In the genomic region with DNA sequence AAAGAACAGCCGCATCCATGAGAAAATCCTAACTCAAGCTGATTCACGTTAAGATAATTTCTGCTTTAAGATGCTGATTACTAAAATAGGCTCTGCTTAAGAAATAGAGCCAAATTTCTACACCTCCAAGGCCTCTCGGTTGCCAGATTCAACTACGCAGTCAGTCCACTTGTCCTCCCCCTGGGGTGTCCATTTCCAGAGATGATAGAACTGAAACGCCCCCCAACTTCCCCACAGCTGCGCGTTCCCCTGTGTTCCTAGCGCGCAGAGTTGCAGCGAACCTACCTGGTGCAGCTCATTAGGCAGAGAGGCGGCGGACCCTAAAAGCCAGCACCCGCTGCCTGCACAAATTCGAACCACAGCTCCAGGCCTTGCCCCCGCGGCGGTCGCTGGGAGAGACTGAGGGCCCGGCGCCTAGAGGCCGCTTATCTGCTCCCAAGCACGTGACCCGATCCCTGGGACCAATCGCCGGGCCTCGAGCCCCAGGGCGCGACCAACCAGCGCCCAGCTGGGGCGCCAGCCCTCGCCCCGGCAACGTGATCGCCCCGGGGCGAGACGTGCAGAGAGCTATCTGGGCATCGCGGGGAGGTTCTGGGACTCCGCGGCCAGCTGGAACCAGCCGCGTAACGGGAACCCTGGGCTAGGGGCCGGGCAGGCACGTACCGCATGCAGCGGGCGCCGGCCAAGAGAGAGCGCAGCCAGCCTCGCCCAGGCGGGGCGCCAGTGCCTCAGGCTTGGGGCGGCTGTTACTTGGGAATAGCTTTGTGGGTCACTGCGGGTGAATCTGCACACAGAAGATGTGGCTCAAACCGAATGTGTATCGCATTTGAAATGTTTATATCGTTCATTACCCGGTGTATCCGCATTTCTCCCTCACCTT, we compare ENCODE assay signal across 1 cellular context.
TF ChIP-seq lines count a peak whose summit lies in the region.

A gene (minus strand): TSS at position 401 of the 880 bp plus-strand sequence. CDS start 102 bp downstream, at position 299.

TF ChIP-seq in H1, 55 proteins besides CTCF, POLR2A, EP300 and RAD21 (continued from another document):
- TF ChIP-seq, protein P1, sequence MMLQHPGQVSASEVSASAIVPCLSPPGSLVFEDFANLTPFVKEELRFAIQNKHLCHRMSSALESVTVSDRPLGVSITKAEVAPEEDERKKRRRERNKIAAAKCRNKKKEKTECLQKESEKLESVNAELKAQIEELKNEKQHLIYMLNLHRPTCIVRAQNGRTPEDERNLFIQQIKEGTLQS (IDR thresholded peaks at IDR 0.05; ENCODE audit: insufficient read depth, low read depth, low read length): 0 out of 2 replicates have a peak, but pooled peaks have one; percentile 45
- no peak for TF ChIP-seq SIX5 (IDR thresholded peaks at IDR 0.05; ENCODE audit: low read depth, low read length)
- no peak for TF ChIP-seq CEBPB (IDR thresholded peaks at IDR 0.05; ENCODE audit: low read depth, low read length)
- TF ChIP-seq YY1 (IDR thresholded peaks at IDR 0.05; ENCODE audit: low read depth, low read length): no peak
- peak; percentile 51; the same call in 1 of the 2 replicates for TF ChIP-seq TAF1 (IDR thresholded peaks at IDR 0.05; ENCODE audit: low read depth, low read length)
- peak; percentile 62; the same call in 1 of the 2 replicates for TF ChIP-seq RBBP5 (IDR thresholded peaks at IDR 0.05; ENCODE audit: borderline replicate concordance, low read depth, low read length)
- no peak for TF ChIP-seq CBX5 (IDR thresholded peaks at IDR 0.05; ENCODE audit: low read depth, low read length)
- no peak for TF ChIP-seq CTBP2 (IDR thresholded peaks at IDR 0.05; ENCODE audit: borderline replicate concordance, insufficient read depth, insufficient read length, low read length)
- no peak for TF ChIP-seq EZH2 (IDR thresholded peaks at IDR 0.05; ENCODE audit: low read depth, low read length, severe bottlenecking)
- peak; percentile 69 for TF ChIP-seq SP1 (IDR thresholded peaks at IDR 0.05; ENCODE audit: low read depth, low read length)
- peak; percentile 84 for TF ChIP-seq KDM1A (IDR thresholded peaks at IDR 0.05; ENCODE audit: borderline replicate concordance, low read length)
- TF ChIP-seq MAFK (IDR thresholded peaks at IDR 0.05; ENCODE audit: low read depth, low read length): no peak
- no peak for TF ChIP-seq GTF2F1 (IDR thresholded peaks at IDR 0.05; ENCODE audit: borderline replicate concordance, low read depth, low read length)
- peak; percentile 56 for TF ChIP-seq CHD2 (IDR thresholded peaks at IDR 0.05; ENCODE audit: low read length)
- TF ChIP-seq RFX5 (IDR thresholded peaks at IDR 0.05; ENCODE audit: borderline replicate concordance, low read depth, low read length): no peak
- TF ChIP-seq BACH1 (IDR thresholded peaks at IDR 0.05; ENCODE audit: low read length): no peak
- TF ChIP-seq RNF2 (IDR thresholded peaks at IDR 0.05; ENCODE audit: borderline replicate concordance, low read depth, low read length, missing control alignments, poor library complexity, severe bottlenecking): peak; percentile 68
- TF ChIP-seq EGR1 (IDR thresholded peaks at IDR 0.05; ENCODE audit: borderline replicate concordance, low read depth, low read length): no peak
- peak; percentile 95 for TF ChIP-seq KDM4A (IDR thresholded peaks at IDR 0.05; ENCODE audit: low read depth, low read length, severe bottlenecking)
- TF ChIP-seq ZNF274 (IDR thresholded peaks at IDR 0.05; ENCODE audit: borderline replicate concordance, extremely low read depth, low read length): no peak
- peak; percentile 50 for TF ChIP-seq SUZ12 (IDR thresholded peaks at IDR 0.05; ENCODE audit: low read length)
- TF ChIP-seq CREB1 (IDR thresholded peaks at IDR 0.05): peak; percentile 12; the same call in 1 of the 2 replicates
- no peak for TF ChIP-seq JUND (IDR thresholded peaks at IDR 0.05; ENCODE audit: low read length)
- no peak for TF ChIP-seq BRCA1 (IDR thresholded peaks at IDR 0.05; ENCODE audit: low read depth, low read length)
- no peak for TF ChIP-seq POLR2AphosphoS5 (IDR thresholded peaks at IDR 0.05; ENCODE audit: low read depth, low read length)
- no peak for TF ChIP-seq SIN3A (conservative IDR thresholded peaks at IDR 0.05 in 1 of 2, IDR thresholded peaks at IDR 0.05 in 1 of 2; ENCODE audit: low read depth in 1 of 2, low read length in 2 of 2)
- no peak for TF ChIP-seq FOSL1 (IDR thresholded peaks at IDR 0.05; ENCODE audit: insufficient read depth, low read depth, low read length)
- TF ChIP-seq CHD1 (IDR thresholded peaks at IDR 0.05; ENCODE audit: low read depth, low read length): no peak
- TF ChIP-seq, protein P2, sequence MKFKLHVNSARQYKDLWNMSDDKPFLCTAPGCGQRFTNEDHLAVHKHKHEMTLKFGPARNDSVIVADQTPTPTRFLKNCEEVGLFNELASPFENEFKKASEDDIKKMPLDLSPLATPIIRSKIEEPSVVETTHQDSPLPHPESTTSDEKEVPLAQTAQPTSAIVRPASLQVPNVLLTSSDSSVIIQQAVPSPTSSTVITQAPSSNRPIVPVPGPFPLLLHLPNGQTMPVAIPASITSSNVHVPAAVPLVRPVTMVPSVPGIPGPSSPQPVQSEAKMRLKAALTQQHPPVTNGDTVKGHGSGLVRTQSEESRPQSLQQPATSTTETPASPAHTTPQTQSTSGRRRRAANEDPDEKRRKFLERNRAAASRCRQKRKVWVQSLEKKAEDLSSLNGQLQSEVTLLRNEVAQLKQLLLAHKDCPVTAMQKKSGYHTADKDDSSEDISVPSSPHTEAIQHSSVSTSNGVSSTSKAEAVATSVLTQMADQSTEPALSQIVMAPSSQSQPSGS (IDR thresholded peaks at IDR 0.05; ENCODE audit: low read length): no peak
- no peak for TF ChIP-seq NANOG (IDR thresholded peaks at IDR 0.05; ENCODE audit: insufficient read depth, low read depth, low read length, poor library complexity, severe bottlenecking)
- TF ChIP-seq, protein P3, sequence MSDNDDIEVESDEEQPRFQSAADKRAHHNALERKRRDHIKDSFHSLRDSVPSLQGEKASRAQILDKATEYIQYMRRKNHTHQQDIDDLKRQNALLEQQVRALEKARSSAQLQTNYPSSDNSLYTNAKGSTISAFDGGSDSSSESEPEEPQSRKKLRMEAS (IDR thresholded peaks at IDR 0.05): peak; percentile 99
- TF ChIP-seq BCL11A (IDR thresholded peaks at IDR 0.05; ENCODE audit: low read depth in 2 of 2, low read length in 2 of 2): no peak
- TF ChIP-seq HDAC2 (IDR thresholded peaks at IDR 0.05; ENCODE audit: borderline replicate concordance in 1 of 2, low read depth in 2 of 2, low read length in 2 of 2): peak; percentile 12 to 74; a peak in 2 of 4 replicates
- TF ChIP-seq HDAC6 (IDR thresholded peaks at IDR 0.05; ENCODE audit: low read depth, low read length): no peak
- peak; percentile 67 for TF ChIP-seq ASH2L (IDR thresholded peaks at IDR 0.05; ENCODE audit: low read length)
- no peak for TF ChIP-seq SIRT6 (IDR thresholded peaks at IDR 0.05; ENCODE audit: low read length)
- TF ChIP-seq NRF1 (IDR thresholded peaks at IDR 0.05; ENCODE audit: low read depth, low read length): no peak
- no peak for TF ChIP-seq KDM5A (IDR thresholded peaks at IDR 0.05; ENCODE audit: low read length)
- TF ChIP-seq, protein P4, sequence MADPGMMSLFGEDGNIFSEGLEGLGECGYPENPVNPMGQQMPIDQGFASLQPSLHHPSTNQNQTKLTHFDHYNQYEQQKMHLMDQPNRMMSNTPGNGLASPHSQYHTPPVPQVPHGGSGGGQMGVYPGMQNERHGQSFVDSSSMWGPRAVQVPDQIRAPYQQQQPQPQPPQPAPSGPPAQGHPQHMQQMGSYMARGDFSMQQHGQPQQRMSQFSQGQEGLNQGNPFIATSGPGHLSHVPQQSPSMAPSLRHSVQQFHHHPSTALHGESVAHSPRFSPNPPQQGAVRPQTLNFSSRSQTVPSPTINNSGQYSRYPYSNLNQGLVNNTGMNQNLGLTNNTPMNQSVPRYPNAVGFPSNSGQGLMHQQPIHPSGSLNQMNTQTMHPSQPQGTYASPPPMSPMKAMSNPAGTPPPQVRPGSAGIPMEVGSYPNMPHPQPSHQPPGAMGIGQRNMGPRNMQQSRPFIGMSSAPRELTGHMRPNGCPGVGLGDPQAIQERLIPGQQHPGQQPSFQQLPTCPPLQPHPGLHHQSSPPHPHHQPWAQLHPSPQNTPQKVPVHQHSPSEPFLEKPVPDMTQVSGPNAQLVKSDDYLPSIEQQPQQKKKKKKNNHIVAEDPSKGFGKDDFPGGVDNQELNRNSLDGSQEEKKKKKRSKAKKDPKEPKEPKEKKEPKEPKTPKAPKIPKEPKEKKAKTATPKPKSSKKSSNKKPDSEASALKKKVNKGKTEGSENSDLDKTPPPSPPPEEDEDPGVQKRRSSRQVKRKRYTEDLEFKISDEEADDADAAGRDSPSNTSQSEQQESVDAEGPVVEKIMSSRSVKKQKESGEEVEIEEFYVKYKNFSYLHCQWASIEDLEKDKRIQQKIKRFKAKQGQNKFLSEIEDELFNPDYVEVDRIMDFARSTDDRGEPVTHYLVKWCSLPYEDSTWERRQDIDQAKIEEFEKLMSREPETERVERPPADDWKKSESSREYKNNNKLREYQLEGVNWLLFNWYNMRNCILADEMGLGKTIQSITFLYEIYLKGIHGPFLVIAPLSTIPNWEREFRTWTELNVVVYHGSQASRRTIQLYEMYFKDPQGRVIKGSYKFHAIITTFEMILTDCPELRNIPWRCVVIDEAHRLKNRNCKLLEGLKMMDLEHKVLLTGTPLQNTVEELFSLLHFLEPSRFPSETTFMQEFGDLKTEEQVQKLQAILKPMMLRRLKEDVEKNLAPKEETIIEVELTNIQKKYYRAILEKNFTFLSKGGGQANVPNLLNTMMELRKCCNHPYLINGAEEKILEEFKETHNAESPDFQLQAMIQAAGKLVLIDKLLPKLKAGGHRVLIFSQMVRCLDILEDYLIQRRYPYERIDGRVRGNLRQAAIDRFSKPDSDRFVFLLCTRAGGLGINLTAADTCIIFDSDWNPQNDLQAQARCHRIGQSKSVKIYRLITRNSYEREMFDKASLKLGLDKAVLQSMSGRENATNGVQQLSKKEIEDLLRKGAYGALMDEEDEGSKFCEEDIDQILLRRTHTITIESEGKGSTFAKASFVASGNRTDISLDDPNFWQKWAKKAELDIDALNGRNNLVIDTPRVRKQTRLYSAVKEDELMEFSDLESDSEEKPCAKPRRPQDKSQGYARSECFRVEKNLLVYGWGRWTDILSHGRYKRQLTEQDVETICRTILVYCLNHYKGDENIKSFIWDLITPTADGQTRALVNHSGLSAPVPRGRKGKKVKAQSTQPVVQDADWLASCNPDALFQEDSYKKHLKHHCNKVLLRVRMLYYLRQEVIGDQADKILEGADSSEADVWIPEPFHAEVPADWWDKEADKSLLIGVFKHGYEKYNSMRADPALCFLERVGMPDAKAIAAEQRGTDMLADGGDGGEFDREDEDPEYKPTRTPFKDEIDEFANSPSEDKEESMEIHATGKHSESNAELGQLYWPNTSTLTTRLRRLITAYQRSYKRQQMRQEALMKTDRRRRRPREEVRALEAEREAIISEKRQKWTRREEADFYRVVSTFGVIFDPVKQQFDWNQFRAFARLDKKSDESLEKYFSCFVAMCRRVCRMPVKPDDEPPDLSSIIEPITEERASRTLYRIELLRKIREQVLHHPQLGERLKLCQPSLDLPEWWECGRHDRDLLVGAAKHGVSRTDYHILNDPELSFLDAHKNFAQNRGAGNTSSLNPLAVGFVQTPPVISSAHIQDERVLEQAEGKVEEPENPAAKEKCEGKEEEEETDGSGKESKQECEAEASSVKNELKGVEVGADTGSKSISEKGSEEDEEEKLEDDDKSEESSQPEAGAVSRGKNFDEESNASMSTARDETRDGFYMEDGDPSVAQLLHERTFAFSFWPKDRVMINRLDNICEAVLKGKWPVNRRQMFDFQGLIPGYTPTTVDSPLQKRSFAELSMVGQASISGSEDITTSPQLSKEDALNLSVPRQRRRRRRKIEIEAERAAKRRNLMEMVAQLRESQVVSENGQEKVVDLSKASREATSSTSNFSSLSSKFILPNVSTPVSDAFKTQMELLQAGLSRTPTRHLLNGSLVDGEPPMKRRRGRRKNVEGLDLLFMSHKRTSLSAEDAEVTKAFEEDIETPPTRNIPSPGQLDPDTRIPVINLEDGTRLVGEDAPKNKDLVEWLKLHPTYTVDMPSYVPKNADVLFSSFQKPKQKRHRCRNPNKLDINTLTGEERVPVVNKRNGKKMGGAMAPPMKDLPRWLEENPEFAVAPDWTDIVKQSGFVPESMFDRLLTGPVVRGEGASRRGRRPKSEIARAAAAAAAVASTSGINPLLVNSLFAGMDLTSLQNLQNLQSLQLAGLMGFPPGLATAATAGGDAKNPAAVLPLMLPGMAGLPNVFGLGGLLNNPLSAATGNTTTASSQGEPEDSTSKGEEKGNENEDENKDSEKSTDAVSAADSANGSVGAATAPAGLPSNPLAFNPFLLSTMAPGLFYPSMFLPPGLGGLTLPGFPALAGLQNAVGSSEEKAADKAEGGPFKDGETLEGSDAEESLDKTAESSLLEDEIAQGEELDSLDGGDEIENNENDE (IDR thresholded peaks at IDR 0.05; ENCODE audit: insufficient replicate concordance, low read length): no peak
- no peak for TF ChIP-seq SP2 (IDR thresholded peaks at IDR 0.05; ENCODE audit: low read length)
- TF ChIP-seq SRF (IDR thresholded peaks at IDR 0.05; ENCODE audit: low read depth, low read length): no peak
- TF ChIP-seq SAP30 (IDR thresholded peaks at IDR 0.05; ENCODE audit: insufficient read depth, insufficient replicate concordance, low read length): no peak
- 0 out of 2 replicates have a peak, but pooled peaks have one; percentile 52 for TF ChIP-seq GABPA (IDR thresholded peaks at IDR 0.05; ENCODE audit: borderline replicate concordance, insufficient read depth, low read length)
- TF ChIP-seq TAF7 (optimal IDR thresholded peaks at IDR 0.05; ENCODE audit: borderline replicate concordance, low read depth, low read length): no peak
- TF ChIP-seq PHF8 (conservative IDR thresholded peaks at IDR 0.05; ENCODE audit: low read depth, low read length): peak; percentile 47
- TF ChIP-seq SP4 (IDR thresholded peaks at IDR 0.05; ENCODE audit: low read length): no peak
- TF ChIP-seq TCF12 (IDR thresholded peaks at IDR 0.05; ENCODE audit: low read depth, low read length): peak; percentile 19; the same call in 1 of the 2 replicates
- TF ChIP-seq, protein P5, sequence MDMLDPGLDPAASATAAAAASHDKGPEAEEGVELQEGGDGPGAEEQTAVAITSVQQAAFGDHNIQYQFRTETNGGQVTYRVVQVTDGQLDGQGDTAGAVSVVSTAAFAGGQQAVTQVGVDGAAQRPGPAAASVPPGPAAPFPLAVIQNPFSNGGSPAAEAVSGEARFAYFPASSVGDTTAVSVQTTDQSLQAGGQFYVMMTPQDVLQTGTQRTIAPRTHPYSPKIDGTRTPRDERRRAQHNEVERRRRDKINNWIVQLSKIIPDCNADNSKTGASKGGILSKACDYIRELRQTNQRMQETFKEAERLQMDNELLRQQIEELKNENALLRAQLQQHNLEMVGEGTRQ (IDR thresholded peaks at IDR 0.05; ENCODE audit: low read length): peak; percentile 86
